1 cellular context compared by ENCODE assay signal in the genomic region with DNA sequence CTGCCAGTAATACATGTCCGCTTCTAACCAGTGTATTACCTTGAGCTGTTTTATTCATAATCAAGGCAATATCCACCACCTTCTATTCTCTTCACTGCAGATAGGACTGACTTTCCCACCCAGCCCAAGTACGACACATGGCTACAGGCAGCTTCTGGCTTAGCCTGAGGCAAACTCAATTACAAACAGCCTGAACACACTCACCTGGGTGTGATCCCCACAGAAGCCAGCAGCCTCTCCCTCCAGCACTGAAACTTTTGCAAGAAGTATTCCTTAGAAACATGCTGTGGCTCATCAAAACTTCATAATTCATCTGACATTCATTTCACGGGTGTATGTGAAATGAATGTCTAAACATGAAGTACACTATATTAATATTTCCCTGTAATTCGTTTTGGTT.
TF ChIP-seq lines count a peak whose summit lies in the region.

No MANE protein-coding gene starts in this region.

TF ChIP-seq in K562, 482 proteins besides CTCF, POLR2A, EP300 and RAD21:
- no peak for TF ChIP-seq NR3C1 (CRISPR knock-in tag; IDR thresholded peaks at IDR 0.05)
- TF ChIP-seq SMARCA5 (IDR thresholded peaks at IDR 0.05) = no peak
- no peak for TF ChIP-seq ZNF224 (CRISPR knock-in tag; IDR thresholded peaks at IDR 0.05)
- no peak for TF ChIP-seq KLF1 (tag; IDR thresholded peaks at IDR 0.05)
- TF ChIP-seq CBX8 (IDR thresholded peaks at IDR 0.05; ENCODE audit: borderline replicate concordance, extremely low read depth, low read depth, low read length, poor library complexity, severe bottlenecking) = no peak
- no peak for TF ChIP-seq NEUROD1 (IDR thresholded peaks at IDR 0.05; ENCODE audit: borderline replicate concordance, low read depth, low read length, partially characterized antibody)
- TF ChIP-seq GATA2 (CRISPR knock-in tag; IDR thresholded peaks at IDR 0.05) = no peak
- TF ChIP-seq SAFB (IDR thresholded peaks at IDR 0.05; ENCODE audit: borderline replicate concordance, low read depth, low read length) = no peak
- TF ChIP-seq PHF8 (IDR thresholded peaks at IDR 0.05; ENCODE audit: borderline replicate concordance, low read length) = no peak
- TF ChIP-seq ZNF232 (CRISPR knock-in tag; IDR thresholded peaks at IDR 0.05) = no peak
- TF ChIP-seq, protein P1, sequence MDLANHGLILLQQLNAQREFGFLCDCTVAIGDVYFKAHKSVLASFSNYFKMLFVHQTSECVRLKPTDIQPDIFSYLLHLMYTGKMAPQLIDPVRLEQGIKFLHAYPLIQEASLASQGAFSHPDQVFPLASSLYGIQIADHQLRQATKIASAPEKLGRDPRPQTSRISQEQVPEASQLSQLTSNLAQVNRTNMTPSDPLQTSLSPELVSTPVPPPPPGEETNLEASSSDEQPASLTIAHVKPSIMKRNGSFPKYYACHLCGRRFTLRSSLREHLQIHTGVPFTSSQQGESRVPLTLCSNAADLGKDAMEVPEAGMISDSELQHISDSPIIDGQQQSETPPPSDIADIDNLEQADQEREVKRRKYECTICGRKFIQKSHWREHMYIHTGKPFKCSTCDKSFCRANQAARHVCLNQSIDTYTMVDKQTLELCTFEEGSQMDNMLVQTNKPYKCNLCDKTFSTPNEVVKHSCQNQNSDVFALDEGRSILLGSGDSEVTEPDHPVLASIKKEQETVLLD (IDR thresholded peaks at IDR 0.05) = no peak
- TF ChIP-seq, protein P2, sequence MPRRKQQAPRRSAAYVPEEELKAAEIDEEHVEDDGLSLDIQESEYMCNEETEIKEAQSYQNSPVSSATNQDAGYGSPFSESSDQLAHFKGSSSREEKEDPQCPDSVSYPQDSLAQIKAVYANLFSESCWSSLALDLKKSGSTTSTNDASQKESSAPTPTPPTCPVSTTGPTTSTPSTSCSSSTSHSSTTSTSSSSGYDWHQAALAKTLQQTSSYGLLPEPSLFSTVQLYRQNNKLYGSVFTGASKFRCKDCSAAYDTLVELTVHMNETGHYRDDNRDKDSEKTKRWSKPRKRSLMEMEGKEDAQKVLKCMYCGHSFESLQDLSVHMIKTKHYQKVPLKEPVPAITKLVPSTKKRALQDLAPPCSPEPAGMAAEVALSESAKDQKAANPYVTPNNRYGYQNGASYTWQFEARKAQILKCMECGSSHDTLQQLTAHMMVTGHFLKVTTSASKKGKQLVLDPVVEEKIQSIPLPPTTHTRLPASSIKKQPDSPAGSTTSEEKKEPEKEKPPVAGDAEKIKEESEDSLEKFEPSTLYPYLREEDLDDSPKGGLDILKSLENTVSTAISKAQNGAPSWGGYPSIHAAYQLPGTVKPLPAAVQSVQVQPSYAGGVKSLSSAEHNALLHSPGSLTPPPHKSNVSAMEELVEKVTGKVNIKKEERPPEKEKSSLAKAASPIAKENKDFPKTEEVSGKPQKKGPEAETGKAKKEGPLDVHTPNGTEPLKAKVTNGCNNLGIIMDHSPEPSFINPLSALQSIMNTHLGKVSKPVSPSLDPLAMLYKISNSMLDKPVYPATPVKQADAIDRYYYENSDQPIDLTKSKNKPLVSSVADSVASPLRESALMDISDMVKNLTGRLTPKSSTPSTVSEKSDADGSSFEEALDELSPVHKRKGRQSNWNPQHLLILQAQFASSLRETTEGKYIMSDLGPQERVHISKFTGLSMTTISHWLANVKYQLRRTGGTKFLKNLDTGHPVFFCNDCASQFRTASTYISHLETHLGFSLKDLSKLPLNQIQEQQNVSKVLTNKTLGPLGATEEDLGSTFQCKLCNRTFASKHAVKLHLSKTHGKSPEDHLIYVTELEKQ (CRISPR knock-in tag; IDR thresholded peaks at IDR 0.05) = no peak
- no peak for TF ChIP-seq ZNF407 (IDR thresholded peaks at IDR 0.05; ENCODE audit: low read depth)
